In genomic region chr11:8682219-8683114, GRCh38 we compare ENCODE assay signal across 1 cellular context.
TF ChIP-seq lines count a peak whose summit lies in the region.

TSS of gene RPL27A (plus strand) at chr11:8682792. CDS start at chr11:8682814, 22 bp downstream.
A gene with protein sequence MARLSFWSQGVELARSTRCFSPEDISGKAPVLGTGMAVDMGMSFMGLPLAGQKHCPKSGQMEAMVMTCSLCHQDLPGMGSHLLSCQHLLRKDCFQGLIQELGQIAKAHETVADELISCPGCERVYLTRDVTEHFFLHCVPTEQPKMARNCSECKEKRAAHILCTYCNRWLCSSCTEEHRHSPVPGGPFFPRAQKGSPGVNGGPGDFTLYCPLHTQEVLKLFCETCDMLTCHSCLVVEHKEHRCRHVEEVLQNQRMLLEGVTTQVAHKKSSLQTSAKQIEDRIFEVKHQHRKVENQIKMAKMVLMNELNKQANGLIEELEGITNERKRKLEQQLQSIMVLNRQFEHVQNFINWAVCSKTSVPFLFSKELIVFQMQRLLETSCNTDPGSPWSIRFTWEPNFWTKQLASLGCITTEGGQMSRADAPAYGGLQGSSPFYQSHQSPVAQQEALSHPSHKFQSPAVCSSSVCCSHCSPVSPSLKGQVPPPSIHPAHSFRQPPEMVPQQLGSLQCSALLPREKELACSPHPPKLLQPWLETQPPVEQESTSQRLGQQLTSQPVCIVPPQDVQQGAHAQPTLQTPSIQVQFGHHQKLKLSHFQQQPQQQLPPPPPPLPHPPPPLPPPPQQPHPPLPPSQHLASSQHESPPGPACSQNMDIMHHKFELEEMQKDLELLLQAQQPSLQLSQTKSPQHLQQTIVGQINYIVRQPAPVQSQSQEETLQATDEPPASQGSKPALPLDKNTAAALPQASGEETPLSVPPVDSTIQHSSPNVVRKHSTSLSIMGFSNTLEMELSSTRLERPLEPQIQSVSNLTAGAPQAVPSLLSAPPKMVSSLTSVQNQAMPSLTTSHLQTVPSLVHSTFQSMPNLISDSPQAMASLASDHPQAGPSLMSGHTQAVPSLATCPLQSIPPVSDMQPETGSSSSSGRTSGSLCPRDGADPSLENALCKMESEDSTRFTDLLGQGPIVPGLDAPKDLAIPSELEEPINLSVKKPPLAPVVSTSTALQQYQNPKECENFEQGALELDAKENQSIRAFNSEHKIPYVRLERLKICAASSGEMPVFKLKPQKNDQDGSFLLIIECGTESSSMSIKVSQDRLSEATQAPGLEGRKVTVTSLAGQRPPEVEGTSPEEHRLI (N-terminal part only) (minus strand): TSS chr11:8682665. CDS start chr11:8672274, 10,391 bp downstream.

TF ChIP-seq in HepG2, 621 proteins besides CTCF, POLR2A, EP300 and RAD21 (continued from another document and continues in another):
- no peak; the same call in 1 of the 2 replicates for TF ChIP-seq NAIF1 (CRISPR knock-in tag; IDR thresholded peaks at IDR 0.05; ENCODE audit: borderline replicate concordance)
- peak in 1 of 2 experiments; percentile 83; a peak in 1 of 4 replicates for TF ChIP-seq KLF16 (CRISPR knock-in tag; IDR thresholded peaks at IDR 0.05)
- TF ChIP-seq, protein P1, sequence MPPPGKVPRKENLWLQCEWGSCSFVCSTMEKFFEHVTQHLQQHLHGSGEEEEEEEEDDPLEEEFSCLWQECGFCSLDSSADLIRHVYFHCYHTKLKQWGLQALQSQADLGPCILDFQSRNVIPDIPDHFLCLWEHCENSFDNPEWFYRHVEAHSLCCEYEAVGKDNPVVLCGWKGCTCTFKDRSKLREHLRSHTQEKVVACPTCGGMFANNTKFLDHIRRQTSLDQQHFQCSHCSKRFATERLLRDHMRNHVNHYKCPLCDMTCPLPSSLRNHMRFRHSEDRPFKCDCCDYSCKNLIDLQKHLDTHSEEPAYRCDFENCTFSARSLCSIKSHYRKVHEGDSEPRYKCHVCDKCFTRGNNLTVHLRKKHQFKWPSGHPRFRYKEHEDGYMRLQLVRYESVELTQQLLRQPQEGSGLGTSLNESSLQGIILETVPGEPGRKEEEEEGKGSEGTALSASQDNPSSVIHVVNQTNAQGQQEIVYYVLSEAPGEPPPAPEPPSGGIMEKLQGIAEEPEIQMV (CRISPR knock-in tag; IDR thresholded peaks at IDR 0.05; ENCODE audit: low read depth), result peak; percentile 36; the same call in 1 of the 2 replicates
- TF ChIP-seq SMARCE1 (IDR thresholded peaks at IDR 0.05; ENCODE audit: borderline replicate concordance), result no peak
- no peak for TF ChIP-seq CHD4 (IDR thresholded peaks at IDR 0.05; ENCODE audit: borderline replicate concordance, low read length)
- TF ChIP-seq ZNF3 (CRISPR knock-in tag; IDR thresholded peaks at IDR 0.05), result no peak
- TF ChIP-seq TEAD3 (CRISPR knock-in tag; optimal IDR thresholded peaks at IDR 0.05; ENCODE audit: borderline replicate concordance), result peak; percentile 56
- peak; percentile 32; the same call in 1 of the 2 replicates for TF ChIP-seq ATF3 (CRISPR knock-in tag; IDR thresholded peaks at IDR 0.05)
- TF ChIP-seq PPARG (CRISPR knock-in tag; conservative IDR thresholded peaks at IDR 0.05), result no peak
- TF ChIP-seq IKZF4 (CRISPR knock-in tag; IDR thresholded peaks at IDR 0.05; ENCODE audit: borderline replicate concordance, low read depth, not compliant biosample characterization), result no peak
- no peak for TF ChIP-seq SUZ12 (IDR thresholded peaks at IDR 0.05; ENCODE audit: low read depth, low read length)
- TF ChIP-seq MLX (CRISPR knock-in tag; IDR thresholded peaks at IDR 0.05), result 0 out of 2 replicates have a peak, but pooled peaks have one; percentile 39
- TF ChIP-seq DMAP1 (CRISPR knock-in tag; IDR thresholded peaks at IDR 0.05), result peak; percentile 92
- TF ChIP-seq THRA (CRISPR knock-in tag; IDR thresholded peaks at IDR 0.05; ENCODE audit: borderline replicate concordance), result no peak
- TF ChIP-seq, protein P2, sequence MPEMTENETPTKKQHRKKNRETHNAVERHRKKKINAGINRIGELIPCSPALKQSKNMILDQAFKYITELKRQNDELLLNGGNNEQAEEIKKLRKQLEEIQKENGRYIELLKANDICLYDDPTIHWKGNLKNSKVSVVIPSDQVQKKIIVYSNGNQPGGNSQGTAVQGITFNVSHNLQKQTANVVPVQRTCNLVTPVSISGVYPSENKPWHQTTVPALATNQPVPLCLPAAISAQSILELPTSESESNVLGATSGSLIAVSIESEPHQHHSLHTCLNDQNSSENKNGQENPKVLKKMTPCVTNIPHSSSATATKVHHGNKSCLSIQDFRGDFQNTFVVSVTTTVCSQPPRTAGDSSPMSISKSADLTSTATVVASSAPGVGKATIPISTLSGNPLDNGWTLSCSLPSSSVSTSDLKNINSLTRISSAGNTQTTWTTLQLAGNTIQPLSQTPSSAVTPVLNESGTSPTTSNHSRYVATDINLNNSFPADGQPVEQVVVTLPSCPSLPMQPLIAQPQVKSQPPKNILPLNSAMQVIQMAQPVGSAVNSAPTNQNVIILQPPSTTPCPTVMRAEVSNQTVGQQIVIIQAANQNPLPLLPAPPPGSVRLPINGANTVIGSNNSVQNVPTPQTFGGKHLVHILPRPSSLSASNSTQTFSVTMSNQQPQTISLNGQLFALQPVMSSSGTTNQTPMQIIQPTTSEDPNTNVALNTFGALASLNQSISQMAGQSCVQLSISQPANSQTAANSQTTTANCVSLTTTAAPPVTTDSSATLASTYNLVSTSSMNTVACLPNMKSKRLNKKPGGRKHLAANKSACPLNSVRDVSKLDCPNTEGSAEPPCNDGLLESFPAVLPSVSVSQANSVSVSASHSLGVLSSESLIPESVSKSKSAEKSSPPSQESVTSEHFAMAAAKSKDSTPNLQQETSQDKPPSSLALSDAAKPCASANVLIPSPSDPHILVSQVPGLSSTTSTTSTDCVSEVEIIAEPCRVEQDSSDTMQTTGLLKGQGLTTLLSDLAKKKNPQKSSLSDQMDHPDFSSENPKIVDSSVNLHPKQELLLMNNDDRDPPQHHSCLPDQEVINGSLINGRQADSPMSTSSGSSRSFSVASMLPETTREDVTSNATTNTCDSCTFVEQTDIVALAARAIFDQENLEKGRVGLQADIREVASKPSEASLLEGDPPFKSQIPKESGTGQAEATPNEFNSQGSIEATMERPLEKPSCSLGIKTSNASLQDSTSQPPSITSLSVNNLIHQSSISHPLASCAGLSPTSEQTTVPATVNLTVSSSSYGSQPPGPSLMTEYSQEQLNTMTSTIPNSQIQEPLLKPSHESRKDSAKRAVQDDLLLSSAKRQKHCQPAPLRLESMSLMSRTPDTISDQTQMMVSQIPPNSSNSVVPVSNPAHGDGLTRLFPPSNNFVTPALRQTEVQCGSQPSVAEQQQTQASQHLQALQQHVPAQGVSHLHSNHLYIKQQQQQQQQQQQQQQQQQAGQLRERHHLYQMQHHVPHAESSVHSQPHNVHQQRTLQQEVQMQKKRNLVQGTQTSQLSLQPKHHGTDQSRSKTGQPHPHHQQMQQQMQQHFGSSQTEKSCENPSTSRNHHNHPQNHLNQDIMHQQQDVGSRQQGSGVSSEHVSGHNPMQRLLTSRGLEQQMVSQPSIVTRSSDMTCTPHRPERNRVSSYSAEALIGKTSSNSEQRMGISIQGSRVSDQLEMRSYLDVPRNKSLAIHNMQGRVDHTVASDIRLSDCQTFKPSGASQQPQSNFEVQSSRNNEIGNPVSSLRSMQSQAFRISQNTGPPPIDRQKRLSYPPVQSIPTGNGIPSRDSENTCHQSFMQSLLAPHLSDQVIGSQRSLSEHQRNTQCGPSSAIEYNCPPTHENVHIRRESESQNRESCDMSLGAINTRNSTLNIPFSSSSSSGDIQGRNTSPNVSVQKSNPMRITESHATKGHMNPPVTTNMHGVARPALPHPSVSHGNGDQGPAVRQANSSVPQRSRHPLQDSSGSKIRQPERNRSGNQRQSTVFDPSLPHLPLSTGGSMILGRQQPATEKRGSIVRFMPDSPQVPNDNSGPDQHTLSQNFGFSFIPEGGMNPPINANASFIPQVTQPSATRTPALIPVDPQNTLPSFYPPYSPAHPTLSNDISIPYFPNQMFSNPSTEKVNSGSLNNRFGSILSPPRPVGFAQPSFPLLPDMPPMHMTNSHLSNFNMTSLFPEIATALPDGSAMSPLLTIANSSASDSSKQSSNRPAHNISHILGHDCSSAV (CRISPR knock-in tag; IDR thresholded peaks at IDR 0.05; ENCODE audit: borderline replicate concordance), result no peak
- peak; percentile 17; the same call in 1 of the 2 replicates for TF ChIP-seq ZNF724P (CRISPR knock-in tag; IDR thresholded peaks at IDR 0.05; ENCODE audit: borderline replicate concordance)
- TF ChIP-seq, protein P3, sequence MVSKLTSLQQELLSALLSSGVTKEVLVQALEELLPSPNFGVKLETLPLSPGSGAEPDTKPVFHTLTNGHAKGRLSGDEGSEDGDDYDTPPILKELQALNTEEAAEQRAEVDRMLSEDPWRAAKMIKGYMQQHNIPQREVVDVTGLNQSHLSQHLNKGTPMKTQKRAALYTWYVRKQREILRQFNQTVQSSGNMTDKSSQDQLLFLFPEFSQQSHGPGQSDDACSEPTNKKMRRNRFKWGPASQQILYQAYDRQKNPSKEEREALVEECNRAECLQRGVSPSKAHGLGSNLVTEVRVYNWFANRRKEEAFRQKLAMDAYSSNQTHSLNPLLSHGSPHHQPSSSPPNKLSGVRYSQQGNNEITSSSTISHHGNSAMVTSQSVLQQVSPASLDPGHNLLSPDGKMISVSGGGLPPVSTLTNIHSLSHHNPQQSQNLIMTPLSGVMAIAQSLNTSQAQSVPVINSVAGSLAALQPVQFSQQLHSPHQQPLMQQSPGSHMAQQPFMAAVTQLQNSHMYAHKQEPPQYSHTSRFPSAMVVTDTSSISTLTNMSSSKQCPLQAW (CRISPR knock-in tag; IDR thresholded peaks at IDR 0.05), result peak; percentile 70
- TF ChIP-seq MATR3 (CRISPR knock-in tag; IDR thresholded peaks at IDR 0.05), result no peak
- TF ChIP-seq MEIS1 (CRISPR knock-in tag; IDR thresholded peaks at IDR 0.05; ENCODE audit: borderline replicate concordance), result 0 out of 2 replicates have a peak, but pooled peaks have one; percentile 4
- no peak for TF ChIP-seq SETDB1 (CRISPR knock-in tag; IDR thresholded peaks at IDR 0.05; ENCODE audit: borderline replicate concordance)
- no peak for TF ChIP-seq NFIB (CRISPR knock-in tag; IDR thresholded peaks at IDR 0.05; ENCODE audit: borderline replicate concordance)
- no peak for TF ChIP-seq TAF15 (IDR thresholded peaks at IDR 0.05; ENCODE audit: low read depth, low read length, poor library complexity, severe bottlenecking)
- TF ChIP-seq ZNF350 (CRISPR knock-in tag; IDR thresholded peaks at IDR 0.05; ENCODE audit: borderline replicate concordance, low read depth), result peak; percentile 65; the same call in 1 of the 2 replicates
- peak; percentile 40; the same call in 1 of the 2 replicates for TF ChIP-seq ZMYM3 (CRISPR knock-in tag; IDR thresholded peaks at IDR 0.05)
- peak; percentile 75; the same call in 1 of the 2 replicates for TF ChIP-seq HOXA3 (CRISPR knock-in tag; IDR thresholded peaks at IDR 0.05)
- peak; percentile 76 for TF ChIP-seq ZNF678 (CRISPR knock-in tag; IDR thresholded peaks at IDR 0.05)
- TF ChIP-seq KMT2A (CRISPR knock-in tag; IDR thresholded peaks at IDR 0.05), result peak; percentile 74
- TF ChIP-seq MAZ (IDR thresholded peaks at IDR 0.05; ENCODE audit: borderline replicate concordance, low read depth, low read length), result no peak; the same call in 1 of the 2 replicates
- peak; percentile 96 for TF ChIP-seq MAZ (CRISPR knock-in tag; IDR thresholded peaks at IDR 0.05; ENCODE audit: low read depth)
- TF ChIP-seq, protein P4, sequence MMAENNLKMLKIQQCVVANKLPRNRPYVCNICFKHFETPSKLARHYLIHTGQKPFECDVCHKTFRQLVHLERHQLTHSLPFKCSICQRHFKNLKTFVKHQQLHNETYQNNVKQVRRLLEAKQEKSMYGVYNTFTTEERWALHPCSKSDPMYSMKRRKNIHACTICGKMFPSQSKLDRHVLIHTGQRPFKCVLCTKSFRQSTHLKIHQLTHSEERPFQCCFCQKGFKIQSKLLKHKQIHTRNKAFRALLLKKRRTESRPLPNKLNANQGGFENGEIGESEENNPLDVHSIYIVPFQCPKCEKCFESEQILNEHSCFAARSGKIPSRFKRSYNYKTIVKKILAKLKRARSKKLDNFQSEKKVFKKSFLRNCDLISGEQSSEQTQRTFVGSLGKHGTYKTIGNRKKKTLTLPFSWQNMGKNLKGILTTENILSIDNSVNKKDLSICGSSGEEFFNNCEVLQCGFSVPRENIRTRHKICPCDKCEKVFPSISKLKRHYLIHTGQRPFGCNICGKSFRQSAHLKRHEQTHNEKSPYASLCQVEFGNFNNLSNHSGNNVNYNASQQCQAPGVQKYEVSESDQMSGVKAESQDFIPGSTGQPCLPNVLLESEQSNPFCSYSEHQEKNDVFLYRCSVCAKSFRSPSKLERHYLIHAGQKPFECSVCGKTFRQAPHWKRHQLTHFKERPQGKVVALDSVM (CRISPR knock-in tag; IDR thresholded peaks at IDR 0.05), result no peak; the same call in 1 of the 2 replicates
- TF ChIP-seq, protein P5, sequence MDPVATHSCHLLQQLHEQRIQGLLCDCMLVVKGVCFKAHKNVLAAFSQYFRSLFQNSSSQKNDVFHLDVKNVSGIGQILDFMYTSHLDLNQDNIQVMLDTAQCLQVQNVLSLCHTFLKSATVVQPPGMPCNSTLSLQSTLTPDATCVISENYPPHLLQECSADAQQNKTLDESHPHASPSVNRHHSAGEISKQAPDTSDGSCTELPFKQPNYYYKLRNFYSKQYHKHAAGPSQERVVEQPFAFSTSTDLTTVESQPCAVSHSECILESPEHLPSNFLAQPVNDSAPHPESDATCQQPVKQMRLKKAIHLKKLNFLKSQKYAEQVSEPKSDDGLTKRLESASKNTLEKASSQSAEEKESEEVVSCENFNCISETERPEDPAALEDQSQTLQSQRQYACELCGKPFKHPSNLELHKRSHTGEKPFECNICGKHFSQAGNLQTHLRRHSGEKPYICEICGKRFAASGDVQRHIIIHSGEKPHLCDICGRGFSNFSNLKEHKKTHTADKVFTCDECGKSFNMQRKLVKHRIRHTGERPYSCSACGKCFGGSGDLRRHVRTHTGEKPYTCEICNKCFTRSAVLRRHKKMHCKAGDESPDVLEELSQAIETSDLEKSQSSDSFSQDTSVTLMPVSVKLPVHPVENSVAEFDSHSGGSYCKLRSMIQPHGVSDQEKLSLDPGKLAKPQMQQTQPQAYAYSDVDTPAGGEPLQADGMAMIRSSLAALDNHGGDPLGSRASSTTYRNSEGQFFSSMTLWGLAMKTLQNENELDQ (CRISPR knock-in tag; IDR thresholded peaks at IDR 0.05; ENCODE audit: borderline replicate concordance), result no peak
- no peak for TF ChIP-seq FOXA1 (IDR thresholded peaks at IDR 0.05)
- no peak for TF ChIP-seq FOXA1 (CRISPR knock-in tag; IDR thresholded peaks at IDR 0.05)
- peak; percentile 89 for TF ChIP-seq KDM5A (IDR thresholded peaks at IDR 0.05; ENCODE audit: borderline replicate concordance, low read length)
